Comparison of ENCODE assay signal across 2 cellular contexts in genomic region chr3:28308196-28308595, GRCh38.
TF ChIP-seq lines count a peak whose summit lies in the region.

No MANE protein-coding gene starts in this region.

TF ChIP-seq in IMR-90, 13 proteins besides CTCF, POLR2A, EP300 and RAD21:
- TF ChIP-seq ELK1 (IDR thresholded peaks at IDR 0.05; ENCODE audit: borderline replicate concordance, low read depth, low read length) (no peak), CEBPB (IDR thresholded peaks at IDR 0.05; ENCODE audit: low read depth, low read length) (peak; percentile 86)
TF ChIP-seq in IMR-90: peak in this region for 1.

TF ChIP-seq in H1, 55 proteins besides CTCF, POLR2A, EP300 and RAD21:
- no peak for TF ChIP-seq YY1 (IDR thresholded peaks at IDR 0.05; ENCODE audit: low read depth, low read length)
- 0 out of 2 replicates have a peak, but pooled peaks have one; percentile 33 for TF ChIP-seq CEBPB (IDR thresholded peaks at IDR 0.05; ENCODE audit: low read depth, low read length)
